ENCODE assay signal across 1 cellular context in the genomic region with DNA sequence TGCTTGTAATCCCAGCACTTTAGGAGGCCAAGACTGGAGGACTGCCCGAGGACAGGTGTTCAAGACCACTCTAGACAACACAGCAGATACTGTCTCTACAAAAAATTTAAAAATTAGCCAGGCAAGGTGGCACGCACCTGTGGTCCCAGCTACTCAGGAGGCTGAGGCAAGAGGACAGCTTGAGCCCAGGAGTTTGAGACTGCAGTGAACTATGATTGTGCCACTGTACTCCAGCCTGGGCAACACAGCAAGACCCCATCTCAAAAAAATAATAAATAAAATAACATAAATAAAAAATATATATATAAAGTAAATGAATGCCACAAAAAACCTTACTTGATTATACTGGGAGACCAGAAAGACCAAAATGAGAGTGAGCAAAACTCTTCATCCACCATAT.
TF ChIP-seq lines count a peak whose summit lies in the region.

No MANE protein-coding gene starts in this region.

TF ChIP-seq in HepG2, 621 proteins besides CTCF, POLR2A, EP300 and RAD21:
- TF ChIP-seq ZNF510 (CRISPR knock-in tag; IDR thresholded peaks at IDR 0.05; ENCODE audit: low read depth) (no peak), ZNF121 (CRISPR knock-in tag; IDR thresholded peaks at IDR 0.05) (0 out of 2 replicates have a peak, but pooled peaks have one; percentile 22)
